ENCODE assay signal across 19 cellular contexts in genomic region chr20:24443436-24443835, GRCh38. TPM values are rescaled to one million over a fixed set of nuclear protein-coding genes. Genes with fewer than 3 reads are reported as not detected.
A peak's percentile ranks its signal among the peaks of the same experiment; 100 is the strongest.
DNase-seq lines count a peak whose midpoint lies in the region; ATAC-seq lines count a peak whose summit lies in the region.
"Had no signal": no experiment of that assay in that cellular context is flagged by ENCODE, and none has a peak within 500 bp of the region (broad histone marks: within the 10 kb centered on the region; RNA-seq: fewer than 3 reads in every experiment).

No MANE protein-coding gene starts in this region.

- H3K56ac ChIP-seq in mesendoderm (ENCODE audit: low read length) = no peak overlapping the region

- DNase-seq in H7 (peak; percentile 74), iPS DF 19.7 (ENCODE audit: low read depth, low spot score) (peak; percentile 75), mesendoderm (peak; percentile 77), KG1 (lab: John Stamatoyannopoulos, UW) (no peak), NCI-H1048 (lab: John Stamatoyannopoulos, UW) (no peak)
- DNase-seq: CD4-positive, CD25-positive, alpha-beta regulatory T cell; DMS79; Kasumi-1; NCI-H1417 treated with DMSO at 0.1 percent for 48 hours; NCI-H187; NCI-H2107; SIG-M5; SK-N-SH had no signal

- H2BK5ac ChIP-seq in mesendoderm (ENCODE audit: low read length) = no peak overlapping the region

- H3K27ac ChIP-seq in HUES64 (ENCODE audit: low read depth, low read length) = peak overlapping the region; percentile 82
- peak overlapping the region; percentile 25 for H3K27ac ChIP-seq in mesendoderm (ENCODE audit: low read depth, low read length)

- H4K5ac ChIP-seq in mesendoderm (ENCODE audit: low read length) = no peak overlapping the region

- H3K9ac ChIP-seq in HUES64 (ENCODE audit: low read depth, low read length) (no peak overlapping the region), mesendoderm (ENCODE audit: low read length) (no peak overlapping the region)
- H3K9ac ChIP-seq: SK-N-SH had no signal

- no peaks in the 10 kb centered on the region for H3K79me2 ChIP-seq in mesendoderm (ENCODE audit: control insufficient read depth, insufficient read depth, low read length)

- no peak overlapping the region for H2AK5ac ChIP-seq in mesendoderm (ENCODE audit: low read length)

- H3K4me3 ChIP-seq in H7 (ENCODE audit: insufficient read depth, low read depth, low read length) (no peak overlapping the region), HUES64 (ENCODE audit: low read length) (no peak overlapping the region), mesendoderm (ENCODE audit: low read length) (no peak overlapping the region)

- no peak overlapping the region for H2BK15ac ChIP-seq in mesendoderm (replicated peaks; ENCODE audit: low read depth)

- H4K8ac ChIP-seq in mesendoderm (ENCODE audit: low read depth, low read length) = no peak overlapping the region

- no peaks in the 10 kb centered on the region for H3K36me3 ChIP-seq in H7 (replicated peaks; ENCODE audit: control insufficient read depth, insufficient read depth, low read length)
- H3K36me3 ChIP-seq in HUES64 (ENCODE audit: insufficient read depth, low read length) = no peaks in the 10 kb centered on the region
- H3K36me3 ChIP-seq in mesendoderm (ENCODE audit: control insufficient read depth, insufficient read depth, low read length) = no peaks in the 10 kb centered on the region

- H3K23ac ChIP-seq in mesendoderm (ENCODE audit: low read length) = no peak overlapping the region

- no peak for ATAC-seq in GM19035 (IDR thresholded peaks at IDR 0.05; ENCODE audit: unreplicated experiment)
- ATAC-seq: HCT116, Panc1 had no signal

- WGBS in HUES64 = 9% methylated on average over 2 of the region's 2 CpGs
- no CpG with 5 or more reads among the region's 2 CpGs for WGBS in mesendoderm (ENCODE audit: extremely low coverage, insufficient coverage, low lambda C conversion rate)

- no peak overlapping the region for H3K4ac ChIP-seq in mesendoderm (ENCODE audit: low read depth, low read length)

- H3K18ac ChIP-seq in mesendoderm (ENCODE audit: low read length) = no peak overlapping the region

- H3K4me1 ChIP-seq in HUES64 (ENCODE audit: insufficient read depth, low read length) (peaks cover 35% of the 10 kb centered on the region), mesendoderm (ENCODE audit: control insufficient read depth, low read depth, low read length) (peaks cover 24% of the 10 kb centered on the region)

- no peak overlapping the region for H2BK120ac ChIP-seq in mesendoderm (ENCODE audit: low read depth, low read length)

- no peaks in the 10 kb centered on the region for H3K79me1 ChIP-seq in mesendoderm (ENCODE audit: low read length)

- no peak overlapping the region for H3K4me2 ChIP-seq in mesendoderm (ENCODE audit: low read length)
- H3K4me2 ChIP-seq: SK-N-SH had no signal

- no peaks in the 10 kb centered on the region for H3K9me3 ChIP-seq in HUES64 (ENCODE audit: insufficient read depth, low read depth, low read length)
- H3K9me3 ChIP-seq: SK-N-SH had no signal

- H3K27me3 ChIP-seq in H7 (ENCODE audit: control insufficient read depth, insufficient read depth, low read length) (no peaks in the 10 kb centered on the region; the same call in 1 of the 2 replicates), HUES64 (ENCODE audit: insufficient read depth, low read length) (no peaks in the 10 kb centered on the region; the same call in 1 of the 2 replicates), mesendoderm (ENCODE audit: insufficient read depth, low read length, poor library complexity) (no peaks in the 10 kb centered on the region)

RNA-seq across cellular contexts. Expression of gene SYNDIG1, which starts 26.0 kb away (rescaled TPM):
- 8.5 and 9.2 TPM in 2 replicates for total RNA-seq in H7 (2014; rRNA removed; shearing (Covaris generic))
- polyA plus RNA-seq in HUES64 (2013, experiment 1 of 2) = 3.8 TPM
- 3.6 TPM for polyA plus RNA-seq in HUES64 (2013, experiment 2 of 2)
- polyA plus RNA-seq in mesendoderm (2013, experiment 1 of 2) = 1.9 TPM
- polyA plus RNA-seq in mesendoderm (2013, experiment 2 of 2) = 1.7 TPM
- total RNA-seq: CD4-positive, CD25-positive, alpha-beta regulatory T cell; MCF 10A; NCI-H460 had no signal
- polyA plus RNA-seq: CD4-positive, CD25-positive, alpha-beta regulatory T cell; SK-N-SH had no signal

Comparison
In these comparisons a context has a peak if more than half of its experiments do, and no peak if none do; other contexts are left out.
1. DNase-seq: peak in H7 (single experiment), iPS DF 19.7 (single experiment) and mesendoderm (single experiment); none in KG1 (single experiment) and NCI-H1048 (single experiment).